In the genomic region with DNA sequence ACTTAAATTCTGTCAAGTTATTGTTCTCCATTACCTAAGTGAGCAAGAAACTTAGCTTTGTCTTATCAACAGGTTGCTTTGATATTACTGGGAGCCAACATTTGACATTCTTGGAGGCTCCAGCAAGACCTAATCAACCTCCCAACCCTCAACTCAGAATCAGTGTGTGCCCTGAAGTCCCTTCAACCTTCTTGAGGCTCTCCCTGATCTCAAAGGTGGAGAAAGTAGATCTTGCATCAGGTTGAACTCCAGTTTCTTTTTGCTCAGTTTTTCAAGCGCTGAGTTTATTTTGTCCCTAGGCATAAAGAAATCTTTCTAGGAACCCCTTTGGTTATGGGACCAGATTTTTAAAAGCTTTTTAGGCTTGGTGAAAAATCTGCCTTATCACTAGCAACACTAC, we compare ENCODE assay signal across 8 cellular contexts. TPM values are rescaled to one million over a fixed set of nuclear protein-coding genes. Genes with fewer than 3 reads are reported as not detected.
DNase-seq lines count a peak whose midpoint lies in the region; ATAC-seq and TF ChIP-seq lines count a peak whose summit lies in the region.

No MANE protein-coding gene starts in this region.

- peaks cover 3% of the 10 kb centered on the region for H3K4me1 ChIP-seq in mesendoderm (ENCODE audit: control insufficient read depth, low read depth, low read length)

- H3K27ac ChIP-seq in 22Rv1 (peak overlapping the region; percentile 78; the same call in 1 of the 2 replicates), HL-60 (replicated peaks) (peak overlapping the region; percentile 78), mesendoderm (ENCODE audit: low read depth, low read length) (no peak overlapping the region)

- H3K4me2 ChIP-seq in mesendoderm (ENCODE audit: low read length), result no peak overlapping the region

- H3K23ac ChIP-seq in mesendoderm (ENCODE audit: low read length), result no peak overlapping the region

- H3K9ac ChIP-seq in mesendoderm (ENCODE audit: low read length), result no peak overlapping the region

- no peak overlapping the region for H2BK5ac ChIP-seq in mesendoderm (ENCODE audit: low read length)

- DNase-seq in HL-60 (ENCODE audit: low read depth in 1 of 2, low spot score in 1 of 2), result no peak
- peak; percentile 38 for DNase-seq in astrocyte of the spinal cord (ENCODE audit: low read depth, low spot score)
- DNase-seq in mesendoderm, result peak; percentile 2
- no peak for DNase-seq in NCI-H82 (lab: John Stamatoyannopoulos, UW)
- DNase-seq in NCI-H1105 treated with DMSO at 0.1 percent for 48 hours (lab: John Stamatoyannopoulos, UW), result no peak

- no peak overlapping the region for H4K8ac ChIP-seq in mesendoderm (ENCODE audit: low read depth, low read length)

- no peak for TF ChIP-seq CTCF in 22Rv1 (IDR thresholded peaks at IDR 0.05)
- TF ChIP-seq CTCF in HL-60 (IDR thresholded peaks at IDR 0.05; ENCODE audit: insufficient read depth, low read length), result no peak
- TF ChIP-seq CTCF in astrocyte of the spinal cord (IDR thresholded peaks at IDR 0.05; ENCODE audit: low read depth, low read length), result no peak

- peak overlapping the region; percentile 75 for H3K56ac ChIP-seq in mesendoderm (ENCODE audit: low read length)

- ATAC-seq in GM18520 (IDR thresholded peaks at IDR 0.05; ENCODE audit: unreplicated experiment) (no peak), HG03097 (IDR thresholded peaks at IDR 0.05; ENCODE audit: low FRiP score, unreplicated experiment) (no peak)

- H3K27me3 ChIP-seq in HL-60 (ENCODE audit: insufficient read depth, poor library complexity, severe bottlenecking), result no peaks in the 10 kb centered on the region
- peaks cover 2% of the 10 kb centered on the region for H3K27me3 ChIP-seq in mesendoderm (ENCODE audit: insufficient read depth, low read length, poor library complexity)

- H2AK5ac ChIP-seq in mesendoderm (ENCODE audit: low read length), result no peak overlapping the region

- no peak overlapping the region for H3K18ac ChIP-seq in mesendoderm (ENCODE audit: low read length)

- no peaks in the 10 kb centered on the region for H3K79me2 ChIP-seq in mesendoderm (ENCODE audit: control insufficient read depth, insufficient read depth, low read length)

- no peaks in the 10 kb centered on the region for H3K79me1 ChIP-seq in mesendoderm (ENCODE audit: low read length)

- H2BK15ac ChIP-seq in mesendoderm (replicated peaks; ENCODE audit: low read depth), result peak overlapping the region; percentile 36

- no peaks in the 10 kb centered on the region for H3K36me3 ChIP-seq in mesendoderm (ENCODE audit: control insufficient read depth, insufficient read depth, low read length)

- peak overlapping the region; percentile 69 for H3K4me3 ChIP-seq in HL-60 (replicated peaks; ENCODE audit: insufficient read depth, low read length)
- H3K4me3 ChIP-seq in astrocyte of the spinal cord (ENCODE audit: low read depth, low read length), result peak overlapping the region; percentile 51
- H3K4me3 ChIP-seq in mesendoderm (ENCODE audit: low read length), result no peak overlapping the region

- WGBS in mesendoderm (ENCODE audit: extremely low coverage, insufficient coverage, low lambda C conversion rate), result no CpG with 5 or more reads among the region's 1 CpG

- peak overlapping the region; percentile 95 for H4K5ac ChIP-seq in mesendoderm (ENCODE audit: low read length)

- H3K4ac ChIP-seq in mesendoderm (ENCODE audit: low read depth, low read length), result peak overlapping the region; percentile 55

- in situ Hi-C loops in astrocyte of the spinal cord (cut with HindIII; ENCODE audit: low sequenced_read_pairs), result no loop called here

- no peak overlapping the region for H2BK120ac ChIP-seq in mesendoderm (ENCODE audit: low read depth, low read length)

RNA-seq across cellular contexts. Expression of a gene that starts 1.4 kb away (rescaled TPM):
- polyA plus RNA-seq in mesendoderm (2013, experiment 1 of 2), result 23.5 TPM
- 20.5 TPM for polyA plus RNA-seq in mesendoderm (2013, experiment 2 of 2)

RNA-seq across cellular contexts. Expression of a gene that starts 27.8 kb away (rescaled TPM):
- polyA plus RNA-seq in mesendoderm (2013, experiment 1 of 2), result 13.9 TPM
- 15.1 TPM for polyA plus RNA-seq in mesendoderm (2013, experiment 2 of 2)

RNA-seq across cellular contexts. Expression of a gene that starts 37.1 kb away (rescaled TPM):
- 25.7 TPM for polyA plus RNA-seq in mesendoderm (2013, experiment 1 of 2)
- 26.4 TPM for polyA plus RNA-seq in mesendoderm (2013, experiment 2 of 2)

RNA-seq across cellular contexts. Expression of a gene that starts 58.0 kb away (rescaled TPM):
- polyA plus RNA-seq in mesendoderm (2013, experiment 1 of 2), result not detected
- not detected for polyA plus RNA-seq in mesendoderm (2013, experiment 2 of 2)

Comparison
In these comparisons a context has a peak if more than half of its experiments do, and no peak if none do; other contexts are left out.
1. DNase-seq: peak in astrocyte of the spinal cord (single experiment) and mesendoderm (single experiment); none in HL-60 (0 of 2), NCI-H82 (single experiment) and NCI-H1105 treated with DMSO at 0.1 percent for 48 hours (single experiment).